In genomic region chr10:25851548-25851947, GRCh38 we compare ENCODE assay signal across 9 cellular contexts.
"Had no signal": no experiment of that assay in that cellular context is flagged by ENCODE, and none has a peak within 500 bp of the region (broad histone marks: within the 10 kb centered on the region; RNA-seq: fewer than 3 reads in every experiment).

No MANE protein-coding gene starts in this region.

- ATAC-seq: HCT116, HepG2 had no signal

- H3K36me3 ChIP-seq: HAP-1 had no signal

- H3K27ac Mint-ChIP-seq: HFFc6 had no signal

- H3K36me3 Mint-ChIP-seq: IgD-negative memory B cell had no signal

- H3K9me3 ChIP-seq: HAP-1 had no signal

- H3K27ac ChIP-seq: HL-60 had no signal

- H3K4me1 ChIP-seq: HAP-1 had no signal

- H3K4me3 Mint-ChIP-seq: HFFc6, IgD-negative memory B cell had no signal

- H3K4me1 Mint-ChIP-seq: IgD-negative memory B cell had no signal

- DNase-seq: GOT3, H7, HFFc6, KBM-7 had no signal

- H3K4me3 ChIP-seq: HAP-1 had no signal
